ENCODE assay signal across 8 cellular contexts in the genomic region with DNA sequence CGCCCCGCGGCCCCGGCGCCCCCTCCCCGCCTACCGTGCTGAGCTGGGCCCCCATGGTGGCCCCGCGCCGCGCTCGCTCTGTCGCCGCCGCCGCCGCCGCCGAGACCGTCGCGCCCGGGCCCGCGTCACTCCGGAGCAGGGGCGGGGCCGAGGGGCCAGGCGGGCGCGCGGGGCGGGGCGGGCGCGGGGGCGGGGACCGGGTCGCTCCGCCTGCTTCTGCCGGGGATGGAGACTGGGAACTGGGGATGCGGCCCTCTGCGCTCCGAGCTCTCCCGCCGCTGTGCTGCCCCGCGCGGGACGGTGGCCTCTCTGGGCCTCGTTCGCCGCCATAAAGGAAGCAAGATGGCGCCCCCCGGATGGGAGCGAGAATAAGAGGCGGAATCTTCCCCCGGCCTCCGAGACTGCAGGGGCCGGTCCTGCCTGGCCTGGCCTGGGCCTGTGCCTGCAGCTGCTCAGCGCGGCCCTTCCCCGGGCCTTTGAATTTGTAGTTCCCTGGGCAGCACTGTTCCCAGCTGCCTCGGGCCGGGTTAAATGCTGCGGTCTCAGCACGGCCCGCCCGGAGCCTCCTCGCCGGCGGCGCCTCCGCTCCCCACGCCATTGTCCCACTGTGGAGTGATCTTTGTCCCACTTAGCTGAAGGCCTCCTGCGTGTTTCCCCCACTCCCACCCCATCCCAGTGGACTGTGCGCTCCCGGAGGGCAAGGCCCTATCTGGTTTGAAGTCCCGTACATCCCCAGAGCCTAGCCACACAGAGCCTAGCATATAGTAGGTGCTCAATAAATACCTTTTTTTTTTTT. TPM values are rescaled to one million over a fixed set of nuclear protein-coding genes. Genes with fewer than 3 reads are reported as not detected.
A peak's percentile ranks its signal among the peaks of the same experiment; 100 is the strongest.
DNase-seq lines count a peak whose midpoint lies in the region; TF ChIP-seq lines count a peak whose summit lies in the region.

Gene CYB5R3, minus strand, starts transcription at position 132 of the 796 bp plus-strand sequence. Its CDS starts 77 bp downstream, at position 55.

- no peaks in the 10 kb centered on the region for H3K9me3 ChIP-seq in HEK293 (ENCODE audit: control insufficient read depth, insufficient read depth, low read depth, low read length)
- H3K9me3 ChIP-seq in right atrium auricular region: no peaks in the 10 kb centered on the region

- H3K27ac ChIP-seq in HEK293 (ENCODE audit: extremely low read depth, low read depth, low read length) (peak within 1 kb of the TSS; percentile 82), angular gyrus (ENCODE audit: low read depth, low read length) (peak within 1 kb of the TSS; percentile 83), right atrium auricular region (peak within 1 kb of the TSS; percentile 96 to 99), urinary bladder (ENCODE audit: low read depth) (peak within 1 kb of the TSS; percentile 96)

- H3K4me3 ChIP-seq in HEK293 (ENCODE audit: low read depth, low read length): peak within 1 kb of the TSS; percentile 72
- peak within 1 kb of the TSS; percentile 96 to 99 for H3K4me3 ChIP-seq in right atrium auricular region
- H3K4me3 ChIP-seq in urinary bladder (ENCODE audit: low read depth, low read length): peak within 1 kb of the TSS; percentile 92

- DNase-seq in GF-D8 (lab: John Stamatoyannopoulos, UW) (peak; percentile 52), NCI-H1048 (lab: John Stamatoyannopoulos, UW) (peak; percentile 65), right atrium auricular region (ENCODE audit: low spot score) (peak; percentile 80), pulmonary artery endothelial cell (ENCODE audit: low read depth, low spot score) (peak; percentile 39)

- H3K4me1 ChIP-seq in HEK293 (ENCODE audit: control insufficient read depth, insufficient read depth, low read length) (peaks cover 21% of the 10 kb centered on the region), right atrium auricular region (peaks cover 0 to 47% of the 10 kb centered on the region in 2 donors), urinary bladder (ENCODE audit: insufficient read depth) (no peaks in the 10 kb centered on the region)

- H3K36me3 ChIP-seq in HEK293 (ENCODE audit: control insufficient read depth in 2 of 2, insufficient read depth in 1 of 2, low read length in 2 of 2) (no peaks in the 10 kb centered on the region), right atrium auricular region (no peaks in the 10 kb centered on the region), urinary bladder (ENCODE audit: insufficient read depth) (no peaks in the 10 kb centered on the region)

- H3K27me3 ChIP-seq in right atrium auricular region: no peaks in the 10 kb centered on the region

- WGBS in urinary bladder: 11% methylated on average over 76 of the region's 79 CpGs

- CTCF ChIA-PET in HEK293 (lab: Yijun Ruan, JAX): interaction anchor here (0.6 to 1.7 kb wide), 4 partner anchors 28 to 218 kb away, joined by 4 to 7 read pairs (median 5); no protein-coding TSS in a partner anchor

- no peak for TF ChIP-seq CTCF in HEK293 (tag by site-specific recombination; IDR thresholded peaks at IDR 0.05)
- TF ChIP-seq CTCF in right atrium auricular region (IDR thresholded peaks at IDR 0.05): peak in 1 of 2 donors; percentile 40

- POLR2A ChIA-PET in HEK293 (lab: Yijun Ruan, JAX): interaction anchor here (0.6 to 1.9 kb wide), 9 partner anchors 11 to 691 kb away, joined by 3 to 18 read pairs (median 4); partner anchors contain the start of genes POLDIP3 and TTLL12

- intact Hi-C loops in T-helper 2 cell treated with Interferon-gamma antibody and Interleukin-4, amounts not matched to agents 100 ng/mL and 5 ng/mL, for 36 hours (cut with micrococcal nuclease): loop anchor here (1.0 to 5.0 kb wide), 2 partner anchors 34 to 208 kb away; partner anchors contain the start of gene ARFGAP3

TF ChIP-seq in HEK293, 187 proteins besides CTCF, POLR2A, EP300 and RAD21:
- TF ChIP-seq SP3 (tag by site-specific recombination; IDR thresholded peaks at IDR 0.05) (peak; percentile 32; the same call in 1 of the 2 replicates), ZNF266 (tag by site-specific recombination; IDR thresholded peaks at IDR 0.05; ENCODE audit: low read depth) (no peak), ZNF335 (tag by site-specific recombination; conservative IDR thresholded peaks at IDR 0.05) (peak; percentile 19; the same call in 1 of the 2 replicates), ZNF501 (tag by site-specific recombination; IDR thresholded peaks at IDR 0.05) (peak; percentile 36; the same call in 1 of the 2 replicates), ZNF664 (tag by site-specific recombination; IDR thresholded peaks at IDR 0.05) (peak; percentile 99), YY1 (tag by site-specific recombination; IDR thresholded peaks at IDR 0.05) (peak; percentile 89), ZXDB (tag by site-specific recombination; IDR thresholded peaks at IDR 0.05) (peak; percentile 61; the same call in 1 of the 2 replicates), ZBTB17 (tag by site-specific recombination; IDR thresholded peaks at IDR 0.05) (peak; percentile 37), IKZF3 (tag by site-specific recombination; IDR thresholded peaks at IDR 0.05) (peak; percentile 65; the same call in 1 of the 2 replicates), ZEB2 (tag by site-specific recombination; IDR thresholded peaks at IDR 0.05) (peak; percentile 57; the same call in 1 of the 2 replicates), ZNF426 (tag by site-specific recombination; IDR thresholded peaks at IDR 0.05) (no peak), MZF1 (tag by site-specific recombination; IDR thresholded peaks at IDR 0.05; ENCODE audit: borderline replicate concordance) (peak; percentile 48; the same call in 1 of the 2 replicates), ZSCAN30 (tag by site-specific recombination; IDR thresholded peaks at IDR 0.05) (peak; percentile 98), ZNF488 (tag by site-specific recombination; IDR thresholded peaks at IDR 0.05) (no peak), PBX3 (CRISPR knock-in tag; IDR thresholded peaks at IDR 0.05) (no peak), ZNF623 (tag by site-specific recombination; IDR thresholded peaks at IDR 0.05) (no peak; the same call in 1 of the 2 replicates), KLF16 (tag by site-specific recombination; IDR thresholded peaks at IDR 0.05) (peak; percentile 40; the same call in 1 of the 2 replicates), ZNF146 (tag by site-specific recombination; IDR thresholded peaks at IDR 0.05) (no peak), KLF17 (tag by site-specific recombination; IDR thresholded peaks at IDR 0.05) (0 out of 2 replicates have a peak, but pooled peaks have one; percentile 28), ZNF768 (tag by site-specific recombination; IDR thresholded peaks at IDR 0.05) (peak; percentile 99; the same call in 1 of the 2 replicates), ZNF350 (tag by site-specific recombination; IDR thresholded peaks at IDR 0.05) (no peak), KLF8 (tag by site-specific recombination; IDR thresholded peaks at IDR 0.05) (peak; percentile 33), ZNF24 (tag by site-specific recombination; IDR thresholded peaks at IDR 0.05) (no peak), SP7 (tag by site-specific recombination; IDR thresholded peaks at IDR 0.05) (0 out of 2 replicates have a peak, but pooled peaks have one; percentile 24), ZNF561 (tag by site-specific recombination; IDR thresholded peaks at IDR 0.05; ENCODE audit: borderline replicate concordance) (peak; percentile 41; the same call in 1 of the 2 replicates), SP2 (tag by site-specific recombination; IDR thresholded peaks at IDR 0.05) (0 out of 2 replicates have a peak, but pooled peaks have one; percentile 25)

RNA-seq across cellular contexts. Expression of gene CYB5R3, which starts in this region (rescaled TPM):
- 70.7 and 71.1 TPM in 2 replicates for total RNA-seq in T-helper 2 cell treated with Interferon-gamma antibody and Interleukin-4, amounts not matched to agents 100 ng/mL and 5 ng/mL, for 36 hours
- total RNA-seq in right atrium auricular region (100 to 1,000 TPM; 265 to 288 TPM), pulmonary artery endothelial cell (44.2 and 46.1 TPM in 2 replicates), urinary bladder (33.8 TPM)
- polyA plus RNA-seq in urinary bladder: 359 TPM

Comparison
In these comparisons a context has a peak if more than half of its experiments do, and no peak if none do; other contexts are left out.
1. Peak in every context shown above with its lines: DNase-seq, H3K4me3 ChIP-seq and H3K27ac ChIP-seq.